Comparison of ENCODE assay signal across 1 cellular context in the genomic region with DNA sequence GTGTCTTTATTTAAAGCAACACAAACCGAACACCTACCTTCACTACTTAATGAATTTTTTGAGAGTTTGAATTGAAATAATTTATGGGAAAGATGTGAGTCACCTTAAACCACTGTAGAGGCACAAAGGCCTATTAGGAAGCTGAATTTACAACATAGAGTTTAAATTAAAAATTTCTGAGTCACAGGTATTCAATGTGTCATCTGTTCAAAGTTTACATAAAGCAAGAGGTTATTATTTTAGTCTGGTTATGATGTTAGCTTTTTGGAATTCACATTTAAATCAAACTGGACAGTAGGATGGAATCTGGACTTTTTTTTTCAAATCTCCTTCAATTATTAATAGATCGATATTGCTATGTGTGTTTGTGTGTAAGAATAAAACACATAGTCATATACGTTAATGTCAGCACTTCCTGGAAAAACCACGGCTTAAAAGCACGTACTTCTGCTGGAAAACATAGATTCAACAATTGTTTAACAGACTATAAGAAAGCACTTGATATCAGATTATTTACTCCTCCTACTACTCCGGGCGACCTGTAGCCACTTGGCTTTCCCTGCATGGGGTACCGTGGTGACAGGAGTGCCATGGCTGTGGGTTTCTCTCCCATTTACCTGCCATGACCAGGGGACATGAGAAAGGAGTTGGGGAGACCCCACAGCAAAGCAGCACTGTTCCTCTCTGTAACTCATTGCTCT.
TF ChIP-seq lines count a peak whose summit lies in the region.

No MANE protein-coding gene starts in this region.

TF ChIP-seq in endothelial cell of umbilical vein, 7 proteins besides CTCF, POLR2A, EP300 and RAD21:
- peak; percentile 45 for TF ChIP-seq FOS (IDR thresholded peaks at IDR 0.05; ENCODE audit: borderline replicate concordance, insufficient read depth, low read length)
- TF ChIP-seq, protein P1, sequence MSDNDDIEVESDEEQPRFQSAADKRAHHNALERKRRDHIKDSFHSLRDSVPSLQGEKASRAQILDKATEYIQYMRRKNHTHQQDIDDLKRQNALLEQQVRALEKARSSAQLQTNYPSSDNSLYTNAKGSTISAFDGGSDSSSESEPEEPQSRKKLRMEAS (IDR thresholded peaks at IDR 0.05; ENCODE audit: insufficient read depth, insufficient read length): no peak
